In genomic region chr16:65426484-65426883, GRCh38 we compare ENCODE assay signal across 29 cellular contexts.
"Had no signal": no experiment of that assay in that cellular context is flagged by ENCODE, and none has a peak within 500 bp of the region (broad histone marks: within the 10 kb centered on the region; RNA-seq: fewer than 3 reads in every experiment).

No MANE protein-coding gene starts in this region.

- H3K4me3 ChIP-seq: adrenal gland, ascending aorta, colonic mucosa, gastroesophageal sphincter, heart right ventricle had no signal

- H3K36me3 Mint-ChIP-seq: activated CD4-positive, alpha-beta memory T cell treated with anti-CD3 and anti-CD28 coated beads for 36 hours; activated CD8-positive, alpha-beta memory T cell treated with anti-CD3 and anti-CD28 coated beads, Interleukin-2, amount 10 ng/mL, durations not matched to agents 7 days and 5 days; activated naive CD4-positive, alpha-beta T cell treated with anti-CD3 and anti-CD28 coated beads, Interleukin-2, amount 50 U/mL, for 24 hours; activated naive CD8-positive, alpha-beta T cell treated with anti-CD3 and anti-CD28 coated beads for 36 hours had no signal

- FAIRE-seq: bronchial epithelial cell had no signal

- H3K27me3 Mint-ChIP-seq: activated CD4-positive, alpha-beta memory T cell treated with anti-CD3 and anti-CD28 coated beads for 36 hours; activated CD4-positive, alpha-beta T cell treated with anti-CD3 and anti-CD28 coated beads for 36 hours; activated CD4-positive, alpha-beta T cell treated with anti-CD3 and anti-CD28 coated beads, Interleukin-2, amount 10 ng/mL, durations not matched to agents 24 days and 14 days; activated CD8-positive, alpha-beta memory T cell treated with anti-CD3 and anti-CD28 coated beads, Interleukin-2, amount 10 ng/mL, durations not matched to agents 7 days and 5 days; activated naive CD4-positive, alpha-beta T cell treated with anti-CD3 and anti-CD28 coated beads, Interleukin-2, amount 50 U/mL, for 24 hours; activated naive CD8-positive, alpha-beta T cell treated with anti-CD3 and anti-CD28 coated beads for 36 hours; activated naive CD8-positive, alpha-beta T cell treated with anti-CD3 and anti-CD28 coated beads, Interleukin-2, amount 50 U/mL, for 24 hours had no signal

- H3K27me3 ChIP-seq: adrenal gland, ascending aorta, brain microvascular endothelial cell, colonic mucosa, gastroesophageal sphincter, heart right ventricle had no signal

- H3K4me3 Mint-ChIP-seq: activated CD4-positive, alpha-beta memory T cell treated with anti-CD3 and anti-CD28 coated beads for 36 hours; activated CD4-positive, alpha-beta T cell treated with anti-CD3 and anti-CD28 coated beads for 36 hours; activated CD4-positive, alpha-beta T cell treated with anti-CD3 and anti-CD28 coated beads, Interleukin-2, amount 10 ng/mL, durations not matched to agents 24 days and 14 days; activated CD8-positive, alpha-beta memory T cell treated with anti-CD3 and anti-CD28 coated beads, Interleukin-2, amount 10 ng/mL, durations not matched to agents 7 days and 5 days; activated CD8-positive, alpha-beta T cell treated with anti-CD3 and anti-CD28 coated beads, Interleukin-2, amount 10 ng/mL, durations not matched to agents 7 days and 5 days; activated naive CD4-positive, alpha-beta T cell treated with anti-CD3 and anti-CD28 coated beads for 36 hours; activated naive CD4-positive, alpha-beta T cell treated with anti-CD3 and anti-CD28 coated beads, Interleukin-2, amount 50 U/mL, for 24 hours; activated naive CD8-positive, alpha-beta T cell treated with anti-CD3 and anti-CD28 coated beads for 36 hours; activated naive CD8-positive, alpha-beta T cell treated with anti-CD3 and anti-CD28 coated beads, Interleukin-2, amount 50 U/mL, for 24 hours; activated T-helper 1 cell treated with anti-CD3 and anti-CD28 coated beads, Interleukin-12 subunit alpha, Interleukin-12 subunit beta, Interleukin-2, Interleukin-4 antibody, amounts not matched to agents 30 ng/mL and 10 ng/mL and 1 ng/mL, durations not matched to agents 14 hours and 24 hours and 36 hours had no signal

- DNase-seq: activated CD4-positive, alpha-beta memory T cell treated with anti-CD3 and anti-CD28 coated beads for 36 hours; activated CD4-positive, alpha-beta T cell treated with anti-CD3 and anti-CD28 coated beads for 36 hours; activated CD4-positive, alpha-beta T cell treated with anti-CD3 and anti-CD28 coated beads, Interleukin-2, amount 10 ng/mL, durations not matched to agents 24 days and 14 days; activated CD4-positive, CD25-positive, alpha-beta regulatory T cell; activated CD4-positive, CD25-positive, alpha-beta regulatory T cell treated with anti-CD3 and anti-CD28 coated beads, Interleukin-2, amount 50 U/mL, for 72 hours; activated CD8-positive, alpha-beta memory T cell treated with anti-CD3 and anti-CD28 coated beads, Interleukin-2, amount 10 ng/mL, durations not matched to agents 7 days and 5 days; activated CD8-positive, alpha-beta memory T cell treated with anti-CD3 and anti-CD28 coated beads, Interleukin-2, amount 50 U/mL, for 4 hours; activated CD8-positive, alpha-beta T cell treated with anti-CD3 and anti-CD28 coated beads, Interleukin-2, amount 10 ng/mL, durations not matched to agents 7 days and 5 days; activated effector memory CD4-positive, alpha-beta T cell treated with anti-CD3 and anti-CD28 coated beads, Interleukin-2, amount 50 U/mL, for 16 hours; activated naive CD4-positive, alpha-beta T cell treated with anti-CD3 and anti-CD28 coated beads for 36 hours; activated naive CD8-positive, alpha-beta T cell treated with anti-CD3 and anti-CD28 coated beads for 36 hours; activated naive CD8-positive, alpha-beta T cell treated with anti-CD3 and anti-CD28 coated beads, Interleukin-2, amount 50 U/mL, for 24 hours; activated T-cell treated with anti-CD3 and anti-CD28 coated beads, Interleukin-2, amount 50 U/mL, for 1 hour; activated T-cell treated with anti-CD3 and anti-CD28 coated beads, Interleukin-2, amount 50 U/mL, for 48 hours; adrenal gland; brain microvascular endothelial cell; caudate nucleus; colonic mucosa; effector CD8-positive, alpha-beta T cell; foreskin melanocyte; heart right ventricle; T-helper 1 cell; T-helper 2 cell had no signal

- H3K27ac ChIP-seq: adrenal gland, ascending aorta, brain microvascular endothelial cell, colonic mucosa, gastroesophageal sphincter, heart right ventricle had no signal

- H3K9me3 ChIP-seq: adrenal gland, ascending aorta, colonic mucosa, gastroesophageal sphincter, heart right ventricle had no signal

- H3K27ac Mint-ChIP-seq: activated CD4-positive, alpha-beta memory T cell treated with anti-CD3 and anti-CD28 coated beads for 36 hours; activated CD4-positive, alpha-beta T cell treated with anti-CD3 and anti-CD28 coated beads for 36 hours; activated CD4-positive, alpha-beta T cell treated with anti-CD3 and anti-CD28 coated beads, Interleukin-2, amount 10 ng/mL, durations not matched to agents 24 days and 14 days; activated CD8-positive, alpha-beta memory T cell treated with anti-CD3 and anti-CD28 coated beads, Interleukin-2, amount 10 ng/mL, durations not matched to agents 7 days and 5 days; activated CD8-positive, alpha-beta T cell treated with anti-CD3 and anti-CD28 coated beads, Interleukin-2, amount 10 ng/mL, durations not matched to agents 7 days and 5 days; activated naive CD4-positive, alpha-beta T cell treated with anti-CD3 and anti-CD28 coated beads for 36 hours; activated naive CD4-positive, alpha-beta T cell treated with anti-CD3 and anti-CD28 coated beads, Interleukin-2, amount 50 U/mL, for 24 hours; activated naive CD8-positive, alpha-beta T cell treated with anti-CD3 and anti-CD28 coated beads for 36 hours; activated naive CD8-positive, alpha-beta T cell treated with anti-CD3 and anti-CD28 coated beads, Interleukin-2, amount 50 U/mL, for 24 hours; activated T-helper 1 cell treated with anti-CD3 and anti-CD28 coated beads, Interleukin-12 subunit alpha, Interleukin-12 subunit beta, Interleukin-2, Interleukin-4 antibody, amounts not matched to agents 30 ng/mL and 10 ng/mL and 1 ng/mL, durations not matched to agents 14 hours and 24 hours and 36 hours; activated T-helper 2 cell treated with anti-CD3 and anti-CD28 coated beads, Interferon-gamma antibody, Interleukin-2, Interleukin-4, amounts not matched to agents 10 μg/mL and 5 μg/mL and 100 μg/mL, durations not matched to agents 14 hours and 24 hours and 36 hours had no signal

- H3K4me1 Mint-ChIP-seq: activated CD4-positive, alpha-beta T cell treated with anti-CD3 and anti-CD28 coated beads for 36 hours; activated CD4-positive, alpha-beta T cell treated with anti-CD3 and anti-CD28 coated beads, Interleukin-2, amount 10 ng/mL, durations not matched to agents 24 days and 14 days; activated CD8-positive, alpha-beta memory T cell treated with anti-CD3 and anti-CD28 coated beads, Interleukin-2, amount 10 ng/mL, durations not matched to agents 7 days and 5 days; activated naive CD4-positive, alpha-beta T cell treated with anti-CD3 and anti-CD28 coated beads, Interleukin-2, amount 50 U/mL, for 24 hours; activated naive CD8-positive, alpha-beta T cell treated with anti-CD3 and anti-CD28 coated beads for 36 hours; activated naive CD8-positive, alpha-beta T cell treated with anti-CD3 and anti-CD28 coated beads, Interleukin-2, amount 50 U/mL, for 24 hours had no signal

- H3K4me1 ChIP-seq: adrenal gland, ascending aorta, colonic mucosa, gastroesophageal sphincter had no signal

- H3K9me3 Mint-ChIP-seq: activated naive CD4-positive, alpha-beta T cell treated with anti-CD3 and anti-CD28 coated beads, Interleukin-2, amount 50 U/mL, for 24 hours; activated T-helper 1 cell treated with anti-CD3 and anti-CD28 coated beads, Interleukin-12 subunit alpha, Interleukin-12 subunit beta, Interleukin-2, Interleukin-4 antibody, amounts not matched to agents 30 ng/mL and 10 ng/mL and 1 ng/mL, durations not matched to agents 14 hours and 24 hours and 36 hours had no signal

- H3K36me3 ChIP-seq: adrenal gland, ascending aorta, brain microvascular endothelial cell, colonic mucosa, gastroesophageal sphincter, heart right ventricle had no signal
